ENCODE assay signal across 11 cellular contexts in the genomic region with DNA sequence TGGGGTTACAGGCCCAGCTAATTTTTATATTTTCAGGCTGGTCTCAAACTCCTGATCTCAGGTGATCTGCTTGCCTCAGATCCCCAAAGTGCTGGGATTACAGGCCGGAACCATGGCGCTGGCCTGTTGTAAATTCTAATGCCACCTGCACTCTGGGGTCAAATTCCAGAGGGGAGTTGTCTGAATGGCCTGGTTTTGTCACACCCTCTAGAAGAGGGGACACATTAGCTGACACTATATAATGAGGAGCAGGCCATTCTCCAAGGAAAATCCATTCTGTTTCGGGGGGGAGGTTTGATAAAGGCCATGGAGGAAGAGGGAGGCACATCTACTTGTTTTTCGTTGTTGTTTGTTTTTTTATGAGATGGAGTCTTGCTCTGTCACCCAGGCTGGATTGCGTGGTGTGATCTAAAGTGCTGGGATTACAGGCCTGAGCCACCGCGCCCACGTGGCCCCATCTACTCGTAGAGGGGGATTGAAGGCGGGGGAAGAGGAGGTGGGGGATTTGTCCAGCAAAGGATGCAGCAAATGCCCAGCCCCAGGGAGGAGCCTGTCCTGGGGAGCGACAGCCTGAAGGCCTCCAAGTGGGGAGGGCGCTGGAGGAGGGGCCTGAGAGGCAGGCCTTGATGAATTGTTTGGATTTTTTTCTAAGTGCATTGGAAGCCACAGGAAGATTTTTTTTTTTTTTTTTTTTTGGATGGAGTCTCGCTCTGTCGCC.
A peak's percentile ranks its signal among the peaks of the same experiment; 100 is the strongest.
DNase-seq lines count a peak whose midpoint lies in the region; ATAC-seq lines count a peak whose summit lies in the region.
"Had no signal": no experiment of that assay in that cellular context is flagged by ENCODE, and none has a peak within 500 bp of the region (broad histone marks: within the 10 kb centered on the region; RNA-seq: fewer than 3 reads in every experiment).

No MANE protein-coding gene starts in this region.

- H3K4me1 Mint-ChIP-seq in effector memory CD8-positive, alpha-beta T cell (ENCODE audit: low read depth in 2 of 2) = peaks cover 6 to 7% of the 10 kb centered on the region in 2 donors

- DNase-seq in amniotic epithelial cell (ENCODE audit: low read depth) = peak; percentile 63
- DNase-seq in islet precursor cell = peak; percentile 97
- DNase-seq in sciatic nerve (ENCODE audit: low spot score) = no peak
- no peak for DNase-seq in NCI-H1092 (lab: John Stamatoyannopoulos, UW)
- DNase-seq in effector memory CD8-positive, alpha-beta T cell = no peak
- DNase-seq: foreskin melanocyte, natural killer cell, NCI-H1048 had no signal

- intact Hi-C loops in sciatic nerve (cut with DNase I) = loop anchor here (5.0 kb wide), 1 partner anchor 538 kb away; no protein-coding TSS in a partner anchor

- H3K4me3 ChIP-seq in HUES6 (ENCODE audit: low read depth, low read length) = no peak overlapping the region

- H3K27ac Mint-ChIP-seq in effector memory CD8-positive, alpha-beta T cell = no peak overlapping the region
- H3K27ac Mint-ChIP-seq: natural killer cell had no signal

- no peak overlapping the region for H3K4me3 Mint-ChIP-seq in effector memory CD8-positive, alpha-beta T cell
- H3K4me3 Mint-ChIP-seq: natural killer cell had no signal

- peak overlapping the region; percentile 73; the same call in 1 of the 2 replicates for H3K27ac ChIP-seq in HUES6 (ENCODE audit: low read depth, low read length)

- H3K9me3 ChIP-seq in HUES6 (ENCODE audit: control insufficient read depth, insufficient read depth, low read depth, low read length) = no peaks in the 10 kb centered on the region

- no peaks in the 10 kb centered on the region for H3K9me3 Mint-ChIP-seq in effector memory CD8-positive, alpha-beta T cell
- H3K9me3 Mint-ChIP-seq: natural killer cell had no signal

- no peaks in the 10 kb centered on the region for H3K36me3 ChIP-seq in HUES6 (ENCODE audit: control insufficient read depth, insufficient read depth, low read length)

- peaks cover 16 to 28% of the 10 kb centered on the region in 2 donors for H3K27me3 Mint-ChIP-seq in effector memory CD8-positive, alpha-beta T cell

- peaks cover 22% of the 10 kb centered on the region for H3K4me1 ChIP-seq in HUES6 (ENCODE audit: control insufficient read depth, insufficient read depth, low read length)

- peak overlapping the region; percentile 49 for H3K9ac ChIP-seq in HUES6 (ENCODE audit: low read length)

- H3K27me3 ChIP-seq in HUES6 (ENCODE audit: control insufficient read depth, insufficient read depth, low read length) = no peaks in the 10 kb centered on the region

- ATAC-seq in sciatic nerve (peak; percentile 77), HG03135 (IDR thresholded peaks at IDR 0.05; ENCODE audit: unreplicated experiment) (no peak), HG02870 (IDR thresholded peaks at IDR 0.05; ENCODE audit: unreplicated experiment) (no peak)
- ATAC-seq in effector memory CD8-positive, alpha-beta T cell (replicated peaks) = no peak
- ATAC-seq: natural killer cell had no signal

- H3K36me3 Mint-ChIP-seq in effector memory CD8-positive, alpha-beta T cell (ENCODE audit: insufficient read depth) = peaks cover 6% of the 10 kb centered on the region
- H3K36me3 Mint-ChIP-seq: natural killer cell had no signal

Comparison
In these comparisons a context has a peak if more than half of its experiments do, and no peak if none do; other contexts are left out.
1. DNase-seq: peak in amniotic epithelial cell (single experiment) and islet precursor cell (single experiment); none in sciatic nerve (single experiment), NCI-H1092 (single experiment) and effector memory CD8-positive, alpha-beta T cell (0 of 3).